In genomic region chr12:108731105-108731865, GRCh38 we compare ENCODE assay signal across 1 cellular context.
TF ChIP-seq lines count a peak whose summit lies in the region.

Gene CORO1C (minus strand): TSS chr12:108731518. CDS start chr12:108701318, 30,200 bp downstream.

TF ChIP-seq in K562, 482 proteins besides CTCF, POLR2A, EP300 and RAD21 (continued from another document and continues in another):
- TF ChIP-seq ZNF512 (tag; IDR thresholded peaks at IDR 0.05) (no peak), TEAD4 (IDR thresholded peaks at IDR 0.05; ENCODE audit: low read length) (peak; percentile 31; the same call in 1 of the 2 replicates), TEAD4 (CRISPR knock-in tag; IDR thresholded peaks at IDR 0.05; ENCODE audit: borderline replicate concordance) (no peak), ARID3B (CRISPR knock-in tag; IDR thresholded peaks at IDR 0.05; ENCODE audit: borderline replicate concordance) (no peak), THAP7 (CRISPR knock-in tag; IDR thresholded peaks at IDR 0.05) (no peak), NR3C1 (CRISPR knock-in tag; IDR thresholded peaks at IDR 0.05) (no peak), KAT8 (IDR thresholded peaks at IDR 0.05; ENCODE audit: low read depth) (no peak), CREM (IDR thresholded peaks at IDR 0.05; ENCODE audit: low read depth) (peak; percentile 86), RCOR1 (IDR thresholded peaks at IDR 0.05; ENCODE audit: borderline replicate concordance in 1 of 2, low read depth in 2 of 2, low read length in 2 of 2) (peak in 1 of 2 experiments; percentile 77; a peak in 2 of 4 replicates), E2F4 (CRISPR knock-in tag; IDR thresholded peaks at IDR 0.05; ENCODE audit: low read depth) (no peak), ILK (tag; IDR thresholded peaks at IDR 0.05; ENCODE audit: borderline replicate concordance, low read depth) (no peak), BHLHE40 (IDR thresholded peaks at IDR 0.05; ENCODE audit: low read length) (peak; percentile 79), ZBTB43 (CRISPR knock-in tag; IDR thresholded peaks at IDR 0.05) (no peak), NONO (IDR thresholded peaks at IDR 0.05; ENCODE audit: low read depth in 2 of 2, low read length in 1 of 2) (peak; percentile 61 to 76; a peak in 2 of 4 replicates), SP2 (IDR thresholded peaks at IDR 0.05; ENCODE audit: extremely low read depth, low read depth, low read length, poor library complexity, severe bottlenecking) (no peak), PHTF2 (CRISPR knock-in tag; IDR thresholded peaks at IDR 0.05) (no peak), MTA3 (IDR thresholded peaks at IDR 0.05; ENCODE audit: borderline replicate concordance) (peak; percentile 60), ELF1 (tag; IDR thresholded peaks at IDR 0.05) (peak; percentile 80), MEF2D (tag; conservative IDR thresholded peaks at IDR 0.05; ENCODE audit: low read depth) (no peak), TBP (optimal IDR thresholded peaks at IDR 0.05; ENCODE audit: low read depth, low read length) (peak; percentile 93), ZSCAN32 (CRISPR knock-in tag; IDR thresholded peaks at IDR 0.05) (no peak), TCFL5 (CRISPR knock-in tag; conservative IDR thresholded peaks at IDR 0.05) (no peak), MNT (conservative IDR thresholded peaks at IDR 0.05) (peak; percentile 85 to 90), HINFP (tag; conservative IDR thresholded peaks at IDR 0.05; ENCODE audit: low read depth) (no peak), ZNF785 (CRISPR knock-in tag; IDR thresholded peaks at IDR 0.05) (no peak), NKRF (IDR thresholded peaks at IDR 0.05; ENCODE audit: borderline replicate concordance) (peak; percentile 65), CREB5 (CRISPR knock-in tag; IDR thresholded peaks at IDR 0.05) (no peak), GTF2F1 (IDR thresholded peaks at IDR 0.05; ENCODE audit: low read depth, low read length) (0 out of 2 replicates have a peak, but pooled peaks have one; percentile 28), ZNF280A (IDR thresholded peaks at IDR 0.05; ENCODE audit: low read depth, partially characterized antibody) (no peak), POLR2AphosphoS5 (IDR thresholded peaks at IDR 0.05; ENCODE audit: control insufficient read depth, insufficient read depth, low read depth, low read length) (peak; percentile 80), U2AF1 (optimal IDR thresholded peaks at IDR 0.05; ENCODE audit: low read depth, low read length) (peak; percentile 71), SMC3 (conservative IDR thresholded peaks at IDR 0.05; ENCODE audit: insufficient read depth, low read depth, low read length) (0 out of 2 replicates have a peak, but pooled peaks have one; percentile 10), SPI1 (IDR thresholded peaks at IDR 0.05; ENCODE audit: borderline replicate concordance, low read depth, low read length) (peak; percentile 29; the same call in 1 of the 2 replicates), MLLT1 (IDR thresholded peaks at IDR 0.05) (peak in 1 of 2 experiments; percentile 67; a peak in 1 of 4 replicates), KAT7 (CRISPR knock-in tag; IDR thresholded peaks at IDR 0.05; ENCODE audit: borderline replicate concordance) (0 out of 2 replicates have a peak, but pooled peaks have one; percentile 52), SETDB1 (IDR thresholded peaks at IDR 0.05; ENCODE audit: low read length) (no peak), C11orf30 (IDR thresholded peaks at IDR 0.05; ENCODE audit: low read depth) (no peak), TBL1XR1 (IDR thresholded peaks at IDR 0.05; ENCODE audit: low read length in 2 of 2) (peak in 1 of 2 experiments; percentile 59; a peak in 1 of 4 replicates), ADNP (tag; IDR thresholded peaks at IDR 0.05) (peak; percentile 100), ZBTB26 (CRISPR knock-in tag; IDR thresholded peaks at IDR 0.05) (no peak)
